ENCODE assay signal across 1 cellular context in the genomic region with DNA sequence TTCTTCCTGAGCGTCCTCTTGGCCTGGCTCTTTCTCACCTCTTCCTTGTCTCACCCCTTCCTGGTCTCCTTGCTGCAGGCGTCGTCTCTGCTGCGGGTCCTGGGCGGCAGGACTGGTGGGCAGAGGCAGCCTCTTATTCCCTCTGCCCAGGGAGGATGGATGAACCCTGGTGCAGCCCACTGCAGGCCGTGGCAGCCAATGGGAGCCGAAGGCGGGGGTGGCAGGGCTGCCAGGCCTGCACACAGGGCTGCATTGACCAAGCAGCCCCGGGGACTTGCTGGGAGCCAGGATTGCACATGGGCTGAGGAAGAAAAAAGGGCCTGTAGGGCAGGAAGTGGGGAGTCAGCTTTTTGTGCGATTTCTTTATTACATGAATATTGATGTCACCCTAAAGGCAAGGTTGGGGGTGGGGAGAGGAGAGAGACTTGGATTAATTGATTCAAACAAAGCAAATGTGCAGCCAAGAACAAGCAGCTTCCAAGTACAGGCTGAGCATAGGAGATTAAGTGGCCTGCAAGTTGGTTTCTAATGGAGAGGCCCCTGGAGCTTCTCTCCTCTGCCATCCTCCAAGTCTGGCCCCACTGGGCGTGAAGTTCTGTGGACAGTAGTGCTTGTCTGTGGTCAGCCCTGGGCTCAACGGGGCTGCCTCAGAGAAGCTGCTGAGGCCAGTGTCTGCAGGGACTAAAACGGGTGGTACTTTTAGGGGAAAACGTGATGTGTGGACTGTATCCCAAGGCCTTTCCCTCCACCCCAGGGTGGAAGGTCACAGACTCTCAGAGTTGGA.
A peak's percentile ranks its signal among the peaks of the same experiment; 100 is the strongest.
TF ChIP-seq lines count a peak whose summit lies in the region.

A gene (minus strand): TSS at position 108 of the 784 bp plus-strand sequence. CDS start 2,667 bp downstream, outside the sequence.

TF ChIP-seq in HepG2, 621 proteins besides CTCF, POLR2A, EP300 and RAD21 (continued from another document):
- TF ChIP-seq, protein P1, sequence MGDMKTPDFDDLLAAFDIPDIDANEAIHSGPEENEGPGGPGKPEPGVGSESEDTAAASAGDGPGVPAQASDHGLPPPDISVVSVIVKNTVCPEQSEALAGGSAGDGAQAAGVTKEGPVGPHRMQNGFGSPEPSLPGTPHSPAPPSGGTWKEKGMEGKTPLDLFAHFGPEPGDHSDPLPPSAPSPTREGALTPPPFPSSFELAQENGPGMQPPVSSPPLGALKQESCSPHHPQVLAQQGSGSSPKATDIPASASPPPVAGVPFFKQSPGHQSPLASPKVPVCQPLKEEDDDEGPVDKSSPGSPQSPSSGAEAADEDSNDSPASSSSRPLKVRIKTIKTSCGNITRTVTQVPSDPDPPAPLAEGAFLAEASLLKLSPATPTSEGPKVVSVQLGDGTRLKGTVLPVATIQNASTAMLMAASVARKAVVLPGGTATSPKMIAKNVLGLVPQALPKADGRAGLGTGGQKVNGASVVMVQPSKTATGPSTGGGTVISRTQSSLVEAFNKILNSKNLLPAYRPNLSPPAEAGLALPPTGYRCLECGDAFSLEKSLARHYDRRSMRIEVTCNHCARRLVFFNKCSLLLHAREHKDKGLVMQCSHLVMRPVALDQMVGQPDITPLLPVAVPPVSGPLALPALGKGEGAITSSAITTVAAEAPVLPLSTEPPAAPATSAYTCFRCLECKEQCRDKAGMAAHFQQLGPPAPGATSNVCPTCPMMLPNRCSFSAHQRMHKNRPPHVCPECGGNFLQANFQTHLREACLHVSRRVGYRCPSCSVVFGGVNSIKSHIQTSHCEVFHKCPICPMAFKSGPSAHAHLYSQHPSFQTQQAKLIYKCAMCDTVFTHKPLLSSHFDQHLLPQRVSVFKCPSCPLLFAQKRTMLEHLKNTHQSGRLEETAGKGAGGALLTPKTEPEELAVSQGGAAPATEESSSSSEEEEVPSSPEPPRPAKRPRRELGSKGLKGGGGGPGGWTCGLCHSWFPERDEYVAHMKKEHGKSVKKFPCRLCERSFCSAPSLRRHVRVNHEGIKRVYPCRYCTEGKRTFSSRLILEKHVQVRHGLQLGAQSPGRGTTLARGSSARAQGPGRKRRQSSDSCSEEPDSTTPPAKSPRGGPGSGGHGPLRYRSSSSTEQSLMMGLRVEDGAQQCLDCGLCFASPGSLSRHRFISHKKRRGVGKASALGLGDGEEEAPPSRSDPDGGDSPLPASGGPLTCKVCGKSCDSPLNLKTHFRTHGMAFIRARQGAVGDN (CRISPR knock-in tag; IDR thresholded peaks at IDR 0.05) = 0 out of 2 replicates have a peak, but pooled peaks have one; percentile 10
- TF ChIP-seq ATF1 (CRISPR knock-in tag; IDR thresholded peaks at IDR 0.05) (no peak), HNRNPL (IDR thresholded peaks at IDR 0.05; ENCODE audit: low read depth, low read length) (peak; percentile 74; the same call in 1 of the 2 replicates)
